1 cellular context compared by ENCODE assay signal in the genomic region with DNA sequence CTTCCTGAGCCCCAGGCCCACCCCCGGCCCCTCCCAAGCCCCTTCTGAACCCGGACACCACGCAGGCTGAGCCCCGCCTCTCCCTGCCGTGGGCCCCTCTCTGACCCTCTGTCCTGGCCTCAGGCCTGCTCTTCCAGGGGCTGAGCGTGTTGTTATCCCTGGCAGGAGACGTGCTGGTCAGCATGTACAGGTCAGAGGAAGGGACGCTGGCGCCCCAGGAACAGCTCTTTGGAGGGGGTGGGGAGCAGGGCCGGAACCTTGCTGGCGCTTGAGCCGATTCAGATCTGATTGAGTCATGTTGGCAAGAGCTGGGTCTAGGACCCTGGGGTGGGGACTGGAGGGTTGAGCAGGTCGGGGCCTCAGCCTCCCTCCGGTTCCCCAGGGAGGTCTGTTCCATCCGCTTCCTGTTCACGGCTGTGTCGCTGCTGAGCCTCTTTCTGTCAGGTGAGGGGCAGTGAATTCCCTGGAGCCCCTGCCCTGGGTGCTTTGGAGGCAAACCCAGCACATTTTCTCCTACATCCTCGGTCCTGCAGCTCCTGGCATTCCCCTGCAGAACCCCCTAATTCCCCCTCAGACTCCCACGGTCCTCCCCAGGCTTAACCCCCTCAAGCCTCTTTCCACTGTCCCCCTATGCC.
TF ChIP-seq lines count a peak whose summit lies in the region.

No MANE protein-coding gene starts in this region.

TF ChIP-seq in GM12878, 131 proteins besides CTCF, POLR2A, EP300 and RAD21 (continued from another document):
- TF ChIP-seq SMC3 (IDR thresholded peaks at IDR 0.05; ENCODE audit: borderline replicate concordance, low read length) (no peak), MEF2B (IDR thresholded peaks at IDR 0.05; ENCODE audit: partially characterized antibody, poor library complexity, severe bottlenecking) (peak; percentile 96), SRF (IDR thresholded peaks at IDR 0.05; ENCODE audit: low read depth in 2 of 2, low read length in 2 of 2) (0 out of 4 replicates have a peak, but pooled peaks of 1 of the 2 experiments have one; percentile 35), POU2F2 (IDR thresholded peaks at IDR 0.05; ENCODE audit: borderline replicate concordance, low read depth, low read length) (no peak), RBBP5 (conservative IDR thresholded peaks at IDR 0.05) (no peak), CEBPB (IDR thresholded peaks at IDR 0.05; ENCODE audit: borderline replicate concordance in 1 of 2, low read depth in 2 of 2, low read length in 2 of 2) (no peak), TBL1XR1 (IDR thresholded peaks at IDR 0.05; ENCODE audit: low read depth, low read length) (no peak), YY1 (IDR thresholded peaks at IDR 0.05; ENCODE audit: low read depth, low read length) (0 out of 2 replicates have a peak, but pooled peaks have one; percentile 22), NR2C1 (IDR thresholded peaks at IDR 0.05) (no peak), BRCA1 (IDR thresholded peaks at IDR 0.05; ENCODE audit: low read depth, low read length) (no peak), POLR2AphosphoS5 (IDR thresholded peaks at IDR 0.05; ENCODE audit: low read length) (0 out of 2 replicates have a peak, but pooled peaks have one; percentile 7), ZZZ3 (IDR thresholded peaks at IDR 0.05; ENCODE audit: control insufficient read depth, insufficient read length, low read depth) (no peak), PML (IDR thresholded peaks at IDR 0.05; ENCODE audit: low read length) (no peak), CBX3 (IDR thresholded peaks at IDR 0.05; ENCODE audit: borderline replicate concordance, low read depth) (no peak), ZBED1 (IDR thresholded peaks at IDR 0.05; ENCODE audit: borderline replicate concordance) (no peak), NRF1 (conservative IDR thresholded peaks at IDR 0.05; ENCODE audit: low read depth, low read length) (no peak)
- TF ChIP-seq, protein P1, sequence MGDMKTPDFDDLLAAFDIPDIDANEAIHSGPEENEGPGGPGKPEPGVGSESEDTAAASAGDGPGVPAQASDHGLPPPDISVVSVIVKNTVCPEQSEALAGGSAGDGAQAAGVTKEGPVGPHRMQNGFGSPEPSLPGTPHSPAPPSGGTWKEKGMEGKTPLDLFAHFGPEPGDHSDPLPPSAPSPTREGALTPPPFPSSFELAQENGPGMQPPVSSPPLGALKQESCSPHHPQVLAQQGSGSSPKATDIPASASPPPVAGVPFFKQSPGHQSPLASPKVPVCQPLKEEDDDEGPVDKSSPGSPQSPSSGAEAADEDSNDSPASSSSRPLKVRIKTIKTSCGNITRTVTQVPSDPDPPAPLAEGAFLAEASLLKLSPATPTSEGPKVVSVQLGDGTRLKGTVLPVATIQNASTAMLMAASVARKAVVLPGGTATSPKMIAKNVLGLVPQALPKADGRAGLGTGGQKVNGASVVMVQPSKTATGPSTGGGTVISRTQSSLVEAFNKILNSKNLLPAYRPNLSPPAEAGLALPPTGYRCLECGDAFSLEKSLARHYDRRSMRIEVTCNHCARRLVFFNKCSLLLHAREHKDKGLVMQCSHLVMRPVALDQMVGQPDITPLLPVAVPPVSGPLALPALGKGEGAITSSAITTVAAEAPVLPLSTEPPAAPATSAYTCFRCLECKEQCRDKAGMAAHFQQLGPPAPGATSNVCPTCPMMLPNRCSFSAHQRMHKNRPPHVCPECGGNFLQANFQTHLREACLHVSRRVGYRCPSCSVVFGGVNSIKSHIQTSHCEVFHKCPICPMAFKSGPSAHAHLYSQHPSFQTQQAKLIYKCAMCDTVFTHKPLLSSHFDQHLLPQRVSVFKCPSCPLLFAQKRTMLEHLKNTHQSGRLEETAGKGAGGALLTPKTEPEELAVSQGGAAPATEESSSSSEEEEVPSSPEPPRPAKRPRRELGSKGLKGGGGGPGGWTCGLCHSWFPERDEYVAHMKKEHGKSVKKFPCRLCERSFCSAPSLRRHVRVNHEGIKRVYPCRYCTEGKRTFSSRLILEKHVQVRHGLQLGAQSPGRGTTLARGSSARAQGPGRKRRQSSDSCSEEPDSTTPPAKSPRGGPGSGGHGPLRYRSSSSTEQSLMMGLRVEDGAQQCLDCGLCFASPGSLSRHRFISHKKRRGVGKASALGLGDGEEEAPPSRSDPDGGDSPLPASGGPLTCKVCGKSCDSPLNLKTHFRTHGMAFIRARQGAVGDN (IDR thresholded peaks at IDR 0.05), result 0 out of 2 replicates have a peak, but pooled peaks have one; percentile 18
- TF ChIP-seq, protein P2, sequence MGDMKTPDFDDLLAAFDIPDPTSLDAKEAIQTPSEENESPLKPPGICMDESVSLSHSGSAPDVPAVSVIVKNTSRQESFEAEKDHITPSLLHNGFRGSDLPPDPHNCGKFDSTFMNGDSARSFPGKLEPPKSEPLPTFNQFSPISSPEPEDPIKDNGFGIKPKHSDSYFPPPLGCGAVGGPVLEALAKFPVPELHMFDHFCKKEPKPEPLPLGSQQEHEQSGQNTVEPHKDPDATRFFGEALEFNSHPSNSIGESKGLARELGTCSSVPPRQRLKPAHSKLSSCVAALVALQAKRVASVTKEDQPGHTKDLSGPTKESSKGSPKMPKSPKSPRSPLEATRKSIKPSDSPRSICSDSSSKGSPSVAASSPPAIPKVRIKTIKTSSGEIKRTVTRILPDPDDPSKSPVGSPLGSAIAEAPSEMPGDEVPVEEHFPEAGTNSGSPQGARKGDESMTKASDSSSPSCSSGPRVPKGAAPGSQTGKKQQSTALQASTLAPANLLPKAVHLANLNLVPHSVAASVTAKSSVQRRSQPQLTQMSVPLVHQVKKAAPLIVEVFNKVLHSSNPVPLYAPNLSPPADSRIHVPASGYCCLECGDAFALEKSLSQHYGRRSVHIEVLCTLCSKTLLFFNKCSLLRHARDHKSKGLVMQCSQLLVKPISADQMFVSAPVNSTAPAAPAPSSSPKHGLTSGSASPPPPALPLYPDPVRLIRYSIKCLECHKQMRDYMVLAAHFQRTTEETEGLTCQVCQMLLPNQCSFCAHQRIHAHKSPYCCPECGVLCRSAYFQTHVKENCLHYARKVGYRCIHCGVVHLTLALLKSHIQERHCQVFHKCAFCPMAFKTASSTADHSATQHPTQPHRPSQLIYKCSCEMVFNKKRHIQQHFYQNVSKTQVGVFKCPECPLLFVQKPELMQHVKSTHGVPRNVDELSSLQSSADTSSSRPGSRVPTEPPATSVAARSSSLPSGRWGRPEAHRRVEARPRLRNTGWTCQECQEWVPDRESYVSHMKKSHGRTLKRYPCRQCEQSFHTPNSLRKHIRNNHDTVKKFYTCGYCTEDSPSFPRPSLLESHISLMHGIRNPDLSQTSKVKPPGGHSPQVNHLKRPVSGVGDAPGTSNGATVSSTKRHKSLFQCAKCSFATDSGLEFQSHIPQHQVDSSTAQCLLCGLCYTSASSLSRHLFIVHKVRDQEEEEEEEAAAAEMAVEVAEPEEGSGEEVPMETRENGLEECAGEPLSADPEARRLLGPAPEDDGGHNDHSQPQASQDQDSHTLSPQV (IDR thresholded peaks at IDR 0.05), result no peak
- TF ChIP-seq, protein P3, sequence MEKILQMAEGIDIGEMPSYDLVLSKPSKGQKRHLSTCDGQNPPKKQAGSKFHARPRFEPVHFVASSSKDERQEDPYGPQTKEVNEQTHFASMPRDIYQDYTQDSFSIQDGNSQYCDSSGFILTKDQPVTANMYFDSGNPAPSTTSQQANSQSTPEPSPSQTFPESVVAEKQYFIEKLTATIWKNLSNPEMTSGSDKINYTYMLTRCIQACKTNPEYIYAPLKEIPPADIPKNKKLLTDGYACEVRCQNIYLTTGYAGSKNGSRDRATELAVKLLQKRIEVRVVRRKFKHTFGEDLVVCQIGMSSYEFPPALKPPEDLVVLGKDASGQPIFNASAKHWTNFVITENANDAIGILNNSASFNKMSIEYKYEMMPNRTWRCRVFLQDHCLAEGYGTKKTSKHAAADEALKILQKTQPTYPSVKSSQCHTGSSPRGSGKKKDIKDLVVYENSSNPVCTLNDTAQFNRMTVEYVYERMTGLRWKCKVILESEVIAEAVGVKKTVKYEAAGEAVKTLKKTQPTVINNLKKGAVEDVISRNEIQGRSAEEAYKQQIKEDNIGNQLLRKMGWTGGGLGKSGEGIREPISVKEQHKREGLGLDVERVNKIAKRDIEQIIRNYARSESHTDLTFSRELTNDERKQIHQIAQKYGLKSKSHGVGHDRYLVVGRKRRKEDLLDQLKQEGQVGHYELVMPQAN (conservative IDR thresholded peaks at IDR 0.05), result peak; percentile 33
- TF ChIP-seq, protein P4, sequence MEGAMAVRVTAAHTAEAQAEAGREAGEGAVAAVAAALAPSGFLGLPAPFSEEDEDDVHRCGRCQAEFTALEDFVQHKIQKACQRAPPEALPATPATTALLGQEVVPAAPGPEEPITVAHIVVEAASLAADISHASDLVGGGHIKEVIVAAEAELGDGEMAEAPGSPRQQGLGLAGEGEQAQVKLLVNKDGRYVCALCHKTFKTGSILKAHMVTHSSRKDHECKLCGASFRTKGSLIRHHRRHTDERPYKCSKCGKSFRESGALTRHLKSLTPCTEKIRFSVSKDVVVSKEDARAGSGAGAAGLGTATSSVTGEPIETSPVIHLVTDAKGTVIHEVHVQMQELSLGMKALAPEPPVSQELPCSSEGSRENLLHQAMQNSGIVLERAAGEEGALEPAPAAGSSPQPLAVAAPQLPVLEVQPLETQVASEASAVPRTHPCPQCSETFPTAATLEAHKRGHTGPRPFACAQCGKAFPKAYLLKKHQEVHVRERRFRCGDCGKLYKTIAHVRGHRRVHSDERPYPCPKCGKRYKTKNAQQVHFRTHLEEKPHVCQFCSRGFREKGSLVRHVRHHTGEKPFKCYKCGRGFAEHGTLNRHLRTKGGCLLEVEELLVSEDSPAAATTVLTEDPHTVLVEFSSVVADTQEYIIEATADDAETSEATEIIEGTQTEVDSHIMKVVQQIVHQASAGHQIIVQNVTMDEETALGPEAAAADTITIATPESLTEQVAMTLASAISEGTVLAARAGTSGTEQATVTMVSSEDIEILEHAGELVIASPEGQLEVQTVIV (IDR thresholded peaks at IDR 0.05; ENCODE audit: borderline replicate concordance, partially characterized antibody), result peak; percentile 36
